In the genomic region with DNA sequence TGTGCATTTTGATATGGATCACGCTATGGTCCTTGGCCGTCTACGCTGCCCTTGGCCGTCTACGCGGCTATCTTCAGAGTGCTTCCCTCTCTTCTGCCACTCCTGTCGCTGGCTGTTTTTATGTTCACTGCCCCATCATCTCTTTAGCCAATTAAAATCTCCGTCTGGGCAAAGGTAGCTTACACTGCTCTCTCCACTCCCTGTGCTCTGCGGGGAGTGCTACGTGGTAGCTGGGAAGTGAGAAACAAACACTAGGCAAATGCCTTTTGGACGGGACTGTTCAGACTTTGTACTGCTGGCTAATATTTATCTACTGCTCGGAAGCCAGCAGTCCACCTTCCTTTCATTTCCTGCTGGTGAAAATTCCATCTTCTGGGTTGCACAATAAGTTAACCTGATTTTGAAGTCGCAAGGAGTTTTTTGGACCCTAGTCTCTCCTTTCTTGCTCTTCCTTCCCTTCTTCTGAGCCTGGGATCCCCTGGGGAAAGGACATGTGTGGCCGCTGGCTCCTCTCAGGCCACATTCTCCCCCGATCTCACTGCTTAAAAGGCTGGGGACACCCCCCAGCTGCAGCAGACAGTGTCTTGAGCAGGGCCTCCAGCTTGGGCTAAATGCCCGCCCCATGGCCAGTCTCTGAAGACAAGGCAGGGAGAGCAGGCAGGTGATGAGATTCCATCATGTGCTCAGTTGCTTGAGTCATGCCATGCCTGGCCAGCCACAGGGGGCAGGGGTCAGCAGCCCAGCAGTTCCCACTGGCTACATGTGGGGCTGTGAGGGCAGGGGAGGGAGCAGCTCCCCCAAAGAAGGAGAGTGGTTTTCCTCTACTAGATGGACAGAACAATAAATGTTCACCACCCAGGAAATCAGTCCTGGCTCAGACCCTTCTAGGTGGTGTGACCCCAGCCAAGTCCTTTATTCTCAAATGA, we compare ENCODE assay signal across 1 cellular context.
TF ChIP-seq lines count a peak whose summit lies in the region.

No MANE protein-coding gene starts in this region.

TF ChIP-seq in K562, 482 proteins besides CTCF, POLR2A, EP300 and RAD21:
- TF ChIP-seq ZSCAN29 (IDR thresholded peaks at IDR 0.05) (peak; percentile 86), TCF7L2 (IDR thresholded peaks at IDR 0.05; ENCODE audit: low read depth, low read length) (no peak), SREBF1 (IDR thresholded peaks at IDR 0.05; ENCODE audit: borderline replicate concordance, low read depth, low read length) (no peak), ZBTB7A (IDR thresholded peaks at IDR 0.05; ENCODE audit: borderline replicate concordance, control insufficient read depth, low read depth, low read length) (peak; percentile 24; the same call in 1 of the 2 replicates), PHTF2 (CRISPR knock-in tag; IDR thresholded peaks at IDR 0.05) (no peak), ZFX (CRISPR knock-in tag; IDR thresholded peaks at IDR 0.05) (no peak), PCBP2 (IDR thresholded peaks at IDR 0.05; ENCODE audit: low read depth, low read length, poor library complexity, severe bottlenecking) (no peak), ZNF408 (CRISPR knock-in tag; IDR thresholded peaks at IDR 0.05; ENCODE audit: low read depth) (no peak), FOSL1 (tag; conservative IDR thresholded peaks at IDR 0.05) (0 out of 2 replicates have a peak, but pooled peaks have one; percentile 13), NFE2L1 (tag; IDR thresholded peaks at IDR 0.05; ENCODE audit: borderline replicate concordance, low read depth) (no peak), SRSF9 (IDR thresholded peaks at IDR 0.05; ENCODE audit: borderline replicate concordance, low read depth, low read length) (no peak), SPI1 (IDR thresholded peaks at IDR 0.05; ENCODE audit: borderline replicate concordance, low read depth, low read length) (no peak)
TF ChIP-seq in K562: peak in this region for 3.
